ENCODE assay signal across 13 cellular contexts in genomic region chr15:84605225-84605882, GRCh38. TPM values are rescaled to one million over a fixed set of nuclear protein-coding genes. Genes with fewer than 3 reads are reported as not detected.
A peak's percentile ranks its signal among the peaks of the same experiment; 100 is the strongest.
DNase-seq lines count a peak whose midpoint lies in the region; ATAC-seq, FAIRE-seq and TF ChIP-seq lines count a peak whose summit lies in the region.
"Had no signal": no experiment of that assay in that cellular context is flagged by ENCODE, and none has a peak within 500 bp of the region (broad histone marks: within the 10 kb centered on the region; RNA-seq: fewer than 3 reads in every experiment).

No MANE protein-coding gene starts in this region.

- no peak for ATAC-seq in effector memory CD8-positive, alpha-beta T cell (replicated peaks)
- ATAC-seq in Right ventricle myocardium superior (ENCODE audit: poor library complexity), result no peak

- H3K4me1 ChIP-seq in OCI-LY3 (ENCODE audit: low read length), result peaks cover 41% of the 10 kb centered on the region

- H3K27ac Mint-ChIP-seq in activated CD4-positive, alpha-beta T cell treated with anti-CD3 and anti-CD28 coated beads, Interleukin-2, amount 10 ng/mL, durations not matched to agents 7 days and 5 days, result no peak overlapping the region
- peak overlapping the region; percentile 90 to 98 for H3K27ac Mint-ChIP-seq in effector memory CD8-positive, alpha-beta T cell

- peak overlapping the region; percentile 62 for H3K9ac ChIP-seq in OCI-LY3 (ENCODE audit: low read length)

- CTCF ChIA-PET in activated CD4-positive, alpha-beta T cell treated with anti-CD3 and anti-CD28 coated beads, Interleukin-2, amount 10 ng/mL, durations not matched to agents 7 days and 5 days (lab: Charles Lee), result interaction anchor here (0.5 to 1.6 kb wide), 9 partner anchors 8 to 554 kb away, joined by 3 to 7 read pairs (median 4); no protein-coding TSS in a partner anchor

- H3K4me2 ChIP-seq in OCI-LY3 (ENCODE audit: low read length), result peak overlapping the region; percentile 76

- H3K9me3 ChIP-seq in OCI-LY3 (ENCODE audit: insufficient read depth, low read length), result no peaks in the 10 kb centered on the region
- H3K9me3 ChIP-seq: esophagus squamous epithelium had no signal

- peaks cover 17% of the 10 kb centered on the region for H4K20me1 ChIP-seq in OCI-LY3 (ENCODE audit: insufficient read depth, low read length)

- POLR2A ChIA-PET in activated CD4-positive, alpha-beta T cell treated with anti-CD3 and anti-CD28 coated beads, Interleukin-2, amount 10 ng/mL, durations not matched to agents 7 days and 5 days (lab: Charles Lee), result no interaction called here

- H3K27me3 ChIP-seq in OCI-LY3 (ENCODE audit: low read depth, low read length), result no peaks in the 10 kb centered on the region
- H3K27me3 ChIP-seq: esophagus squamous epithelium had no signal

- peak overlapping the region; percentile 15 for H3K4me3 Mint-ChIP-seq in activated CD4-positive, alpha-beta T cell treated with anti-CD3 and anti-CD28 coated beads, Interleukin-2, amount 10 ng/mL, durations not matched to agents 7 days and 5 days
- H3K4me3 Mint-ChIP-seq in effector memory CD8-positive, alpha-beta T cell, result peak overlapping the region; percentile 69 to 75

- peaks cover 20% of the 10 kb centered on the region for H3K36me3 Mint-ChIP-seq in activated CD4-positive, alpha-beta T cell treated with anti-CD3 and anti-CD28 coated beads, Interleukin-2, amount 10 ng/mL, durations not matched to agents 7 days and 5 days (ENCODE audit: low read depth)
- peaks cover 18% of the 10 kb centered on the region for H3K36me3 Mint-ChIP-seq in effector memory CD8-positive, alpha-beta T cell (ENCODE audit: insufficient read depth)

- peaks cover 34% of the 10 kb centered on the region for H3K4me1 Mint-ChIP-seq in activated CD4-positive, alpha-beta T cell treated with anti-CD3 and anti-CD28 coated beads, Interleukin-2, amount 10 ng/mL, durations not matched to agents 7 days and 5 days
- peaks cover 41 to 57% of the 10 kb centered on the region in 2 donors for H3K4me1 Mint-ChIP-seq in effector memory CD8-positive, alpha-beta T cell (ENCODE audit: low read depth in 2 of 2)

- no peaks in the 10 kb centered on the region for H3K27me3 Mint-ChIP-seq in activated CD4-positive, alpha-beta T cell treated with anti-CD3 and anti-CD28 coated beads, Interleukin-2, amount 10 ng/mL, durations not matched to agents 7 days and 5 days
- H3K27me3 Mint-ChIP-seq in effector memory CD8-positive, alpha-beta T cell, result no peaks in the 10 kb centered on the region

- no peak for TF ChIP-seq CTCF in OCI-LY3 (IDR thresholded peaks at IDR 0.05; ENCODE audit: low read depth, low read length)

- intact Hi-C loops in posterior vena cava (cut with DNase I) (loop anchor here (10.0 kb wide), 2 partner anchors 139 to 319 kb away; partner anchors contain the start of gene ZNF592 (in 1 of the 2)), Right ventricle myocardium superior (cut with DNase I) (no loop called here)

- no peak for DNase-seq in activated CD4-positive, alpha-beta T cell treated with anti-CD3 and anti-CD28 coated beads, Interleukin-2, amount 10 ng/mL, durations not matched to agents 7 days and 5 days
- no peak for DNase-seq in activated CD4-positive, alpha-beta T cell treated with anti-CD3 and anti-CD28 coated beads for 1 hour
- DNase-seq in effector memory CD8-positive, alpha-beta T cell, result no peak
- DNase-seq in posterior vena cava (ENCODE audit: low spot score) (peak; percentile 23), retina (no peak), Right ventricle myocardium superior (no peak), urothelium cell line (ENCODE audit: low spot score) (no peak)
- DNase-seq: esophagus squamous epithelium, islet precursor cell, NCI-H1105, NCI-H69 had no signal

- H3K4me3 ChIP-seq in OCI-LY3 (ENCODE audit: low read length), result peak overlapping the region; percentile 97
- H3K4me3 ChIP-seq: esophagus squamous epithelium had no signal

- no peak overlapping the region; the same call in 1 of the 2 replicates for H2AFZ ChIP-seq in OCI-LY3 (ENCODE audit: low read depth, low read length)

- H3K36me3 ChIP-seq in OCI-LY3 (replicated peaks; ENCODE audit: low read depth, low read length), result peaks cover 51% of the 10 kb centered on the region

- peaks cover 93% of the 10 kb centered on the region for H3K79me2 ChIP-seq in OCI-LY3 (ENCODE audit: low read length)

- FAIRE-seq in urothelium cell line (lab: Jason Lieb, UNC), result no peak
- FAIRE-seq: A204.1 had no signal

- no peaks in the 10 kb centered on the region for H3K9me3 Mint-ChIP-seq in activated CD4-positive, alpha-beta T cell treated with anti-CD3 and anti-CD28 coated beads, Interleukin-2, amount 10 ng/mL, durations not matched to agents 7 days and 5 days
- H3K9me3 Mint-ChIP-seq in effector memory CD8-positive, alpha-beta T cell, result no peaks in the 10 kb centered on the region

- peak overlapping the region; percentile 81 for H3K27ac ChIP-seq in OCI-LY3 (ENCODE audit: low read length)
- H3K27ac ChIP-seq: esophagus squamous epithelium had no signal

RNA-seq across cellular contexts. Expression of gene ZSCAN2, which starts 4.5 kb away (rescaled TPM):
- 1 to 10 TPM; 6.3 to 6.6 TPM for total RNA-seq in activated CD4-positive, alpha-beta T cell treated with anti-CD3 and anti-CD28 coated beads, Interleukin-2, amount 10 ng/mL, durations not matched to agents 7 days and 5 days
- total RNA-seq in posterior vena cava, result 1 to 10 TPM; 3.0 to 4.7 TPM
- 6.2 TPM for total RNA-seq in Right ventricle myocardium superior

RNA-seq across cellular contexts. Expression of gene WDR73, which starts 48.7 kb away (rescaled TPM):
- total RNA-seq in activated CD4-positive, alpha-beta T cell treated with anti-CD3 and anti-CD28 coated beads, Interleukin-2, amount 10 ng/mL, durations not matched to agents 7 days and 5 days, result 10 to 100 TPM; 22.1 to 23.8 TPM
- total RNA-seq in posterior vena cava (10 to 100 TPM; 18.0 to 18.7 TPM), Right ventricle myocardium superior (13.7 TPM)

RNA-seq across cellular contexts. Expression of gene NMB, which starts 52.6 kb away (rescaled TPM):
- 1 to 10 TPM; 2.8 to 3.8 TPM for total RNA-seq in activated CD4-positive, alpha-beta T cell treated with anti-CD3 and anti-CD28 coated beads, Interleukin-2, amount 10 ng/mL, durations not matched to agents 7 days and 5 days
- total RNA-seq in posterior vena cava, result 1 to 10 TPM; 5.7 to 8.7 TPM
- total RNA-seq in Right ventricle myocardium superior, result 1.9 TPM
